1 cellular context compared by ENCODE assay signal in the genomic region with DNA sequence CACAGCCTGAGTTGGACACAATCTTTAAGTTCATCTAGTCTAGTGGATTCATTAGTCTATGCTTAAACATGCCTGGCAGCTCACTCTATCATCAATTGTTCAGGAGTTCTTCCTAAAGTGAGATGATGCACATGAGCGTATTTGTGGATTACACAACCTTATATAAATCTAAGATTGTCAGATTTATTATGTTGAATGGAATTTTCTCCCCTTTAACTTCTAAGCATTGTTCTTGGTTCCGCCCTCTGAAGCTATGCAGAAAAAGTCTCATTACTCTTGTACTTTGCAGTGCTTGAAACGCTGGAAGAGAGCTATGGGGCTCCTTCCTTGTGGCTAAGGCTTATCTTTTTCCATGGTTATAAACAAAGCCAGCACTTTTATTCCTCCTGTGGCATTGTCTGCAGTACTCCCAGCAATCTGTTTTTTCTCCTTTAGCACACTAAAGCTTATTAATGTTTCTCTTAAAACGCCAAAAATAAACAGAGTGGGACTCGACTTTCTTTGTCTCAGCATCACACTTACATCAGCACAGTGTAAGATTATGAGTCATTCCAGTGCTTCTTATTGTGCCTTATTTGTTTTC.
TF ChIP-seq lines count a peak whose summit lies in the region.

No MANE protein-coding gene starts in this region.

TF ChIP-seq in SK-N-SH treated with all-trans-retinoic acid at 6 μM for 48 hours, 23 proteins besides CTCF, POLR2A, EP300 and RAD21 (continued from another document):
- TF ChIP-seq, protein P1, sequence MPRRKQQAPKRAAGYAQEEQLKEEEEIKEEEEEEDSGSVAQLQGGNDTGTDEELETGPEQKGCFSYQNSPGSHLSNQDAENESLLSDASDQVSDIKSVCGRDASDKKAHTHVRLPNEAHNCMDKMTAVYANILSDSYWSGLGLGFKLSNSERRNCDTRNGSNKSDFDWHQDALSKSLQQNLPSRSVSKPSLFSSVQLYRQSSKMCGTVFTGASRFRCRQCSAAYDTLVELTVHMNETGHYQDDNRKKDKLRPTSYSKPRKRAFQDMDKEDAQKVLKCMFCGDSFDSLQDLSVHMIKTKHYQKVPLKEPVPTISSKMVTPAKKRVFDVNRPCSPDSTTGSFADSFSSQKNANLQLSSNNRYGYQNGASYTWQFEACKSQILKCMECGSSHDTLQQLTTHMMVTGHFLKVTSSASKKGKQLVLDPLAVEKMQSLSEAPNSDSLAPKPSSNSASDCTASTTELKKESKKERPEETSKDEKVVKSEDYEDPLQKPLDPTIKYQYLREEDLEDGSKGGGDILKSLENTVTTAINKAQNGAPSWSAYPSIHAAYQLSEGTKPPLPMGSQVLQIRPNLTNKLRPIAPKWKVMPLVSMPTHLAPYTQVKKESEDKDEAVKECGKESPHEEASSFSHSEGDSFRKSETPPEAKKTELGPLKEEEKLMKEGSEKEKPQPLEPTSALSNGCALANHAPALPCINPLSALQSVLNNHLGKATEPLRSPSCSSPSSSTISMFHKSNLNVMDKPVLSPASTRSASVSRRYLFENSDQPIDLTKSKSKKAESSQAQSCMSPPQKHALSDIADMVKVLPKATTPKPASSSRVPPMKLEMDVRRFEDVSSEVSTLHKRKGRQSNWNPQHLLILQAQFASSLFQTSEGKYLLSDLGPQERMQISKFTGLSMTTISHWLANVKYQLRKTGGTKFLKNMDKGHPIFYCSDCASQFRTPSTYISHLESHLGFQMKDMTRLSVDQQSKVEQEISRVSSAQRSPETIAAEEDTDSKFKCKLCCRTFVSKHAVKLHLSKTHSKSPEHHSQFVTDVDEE (CRISPR knock-in tag; IDR thresholded peaks at IDR 0.05): no peak
- TF ChIP-seq ZC3H10 (CRISPR knock-in tag; IDR thresholded peaks at IDR 0.05): no peak
